In genomic region chr3:169764164-169764452, GRCh38 we compare ENCODE assay signal across 8 cellular contexts.
DNase-seq lines count a peak whose midpoint lies in the region; ATAC-seq lines count a peak whose summit lies in the region.

No MANE protein-coding gene starts in this region.

- H3K9me3 Mint-ChIP-seq in stimulated activated naive B cell treated with anti-CD40 and anti-IgM and Interleukin-4, amounts not matched to agents 10 μg/mL and 1 μg/mL and 100 μg/mL, for 72 hours: peaks cover 0 to 3% of the 10 kb centered on the region in 2 donors

- H3K27me3 Mint-ChIP-seq in stimulated activated naive B cell treated with anti-CD40 and anti-IgM and Interleukin-4, amounts not matched to agents 10 μg/mL and 1 μg/mL and 100 μg/mL, for 72 hours: no peaks in the 10 kb centered on the region

- H3K36me3 Mint-ChIP-seq in stimulated activated naive B cell treated with anti-CD40 and anti-IgM and Interleukin-4, amounts not matched to agents 10 μg/mL and 1 μg/mL and 100 μg/mL, for 72 hours: peaks cover 7 to 14% of the 10 kb centered on the region in 2 donors

- peaks cover 3% of the 10 kb centered on the region for H3K9me3 ChIP-seq in iPS-18c (ENCODE audit: control insufficient read depth, insufficient read depth, low read length)

- DNase-seq in NCI-H2227 (lab: John Stamatoyannopoulos, UW; ENCODE audit: unreplicated experiment) (peak; percentile 67), NCI-H2227 treated with DMSO at 0.1 percent for 48 hours (lab: John Stamatoyannopoulos, UW) (no peak), NCI-H1105 treated with DMSO at 0.1 percent for 48 hours (lab: John Stamatoyannopoulos, UW) (peak; percentile 76), NCI-H1930 (lab: John Stamatoyannopoulos, UW) (no peak)
- no peak for DNase-seq in stimulated activated naive B cell treated with anti-CD40 and anti-IgM and Interleukin-4, amounts not matched to agents 10 μg/mL and 1 μg/mL and 100 μg/mL, for 72 hours

- peak; percentile 44 for ATAC-seq in HG02571 (IDR thresholded peaks at IDR 0.05; ENCODE audit: unreplicated experiment)
- ATAC-seq in stimulated activated naive B cell treated with anti-CD40 and anti-IgM and Interleukin-4, amounts not matched to agents 10 μg/mL and 1 μg/mL and 100 μg/mL, for 72 hours (replicated peaks): peak; percentile 66 to 68

- peak overlapping the region; percentile 93 for H3K27ac ChIP-seq in angular gyrus (ENCODE audit: low read depth, low read length)

- H3K4me1 Mint-ChIP-seq in stimulated activated naive B cell treated with anti-CD40 and anti-IgM and Interleukin-4, amounts not matched to agents 10 μg/mL and 1 μg/mL and 100 μg/mL, for 72 hours: peaks cover 8 to 15% of the 10 kb centered on the region in 2 donors

- peak overlapping the region; percentile 94 to 96 for H3K4me3 Mint-ChIP-seq in stimulated activated naive B cell treated with anti-CD40 and anti-IgM and Interleukin-4, amounts not matched to agents 10 μg/mL and 1 μg/mL and 100 μg/mL, for 72 hours

- H3K27ac Mint-ChIP-seq in stimulated activated naive B cell treated with anti-CD40 and anti-IgM and Interleukin-4, amounts not matched to agents 10 μg/mL and 1 μg/mL and 100 μg/mL, for 72 hours: peak overlapping the region; percentile 98

- H3K4me3 ChIP-seq in iPS-18c (ENCODE audit: insufficient read depth, low read depth, low read length): peak overlapping the region; percentile 76

Comparison
In these comparisons a context has a peak if more than half of its experiments do, and no peak if none do; other contexts are left out.
1. DNase-seq: peak in NCI-H2227 (single experiment) and NCI-H1105 treated with DMSO at 0.1 percent for 48 hours (single experiment); none in NCI-H2227 treated with DMSO at 0.1 percent for 48 hours (single experiment), stimulated activated naive B cell treated with anti-CD40 and anti-IgM and Interleukin-4, amounts not matched to agents 10 μg/mL and 1 μg/mL and 100 μg/mL, for 72 hours (single experiment) and NCI-H1930 (0 of 2).